1 cellular context compared by ENCODE assay signal in the genomic region with DNA sequence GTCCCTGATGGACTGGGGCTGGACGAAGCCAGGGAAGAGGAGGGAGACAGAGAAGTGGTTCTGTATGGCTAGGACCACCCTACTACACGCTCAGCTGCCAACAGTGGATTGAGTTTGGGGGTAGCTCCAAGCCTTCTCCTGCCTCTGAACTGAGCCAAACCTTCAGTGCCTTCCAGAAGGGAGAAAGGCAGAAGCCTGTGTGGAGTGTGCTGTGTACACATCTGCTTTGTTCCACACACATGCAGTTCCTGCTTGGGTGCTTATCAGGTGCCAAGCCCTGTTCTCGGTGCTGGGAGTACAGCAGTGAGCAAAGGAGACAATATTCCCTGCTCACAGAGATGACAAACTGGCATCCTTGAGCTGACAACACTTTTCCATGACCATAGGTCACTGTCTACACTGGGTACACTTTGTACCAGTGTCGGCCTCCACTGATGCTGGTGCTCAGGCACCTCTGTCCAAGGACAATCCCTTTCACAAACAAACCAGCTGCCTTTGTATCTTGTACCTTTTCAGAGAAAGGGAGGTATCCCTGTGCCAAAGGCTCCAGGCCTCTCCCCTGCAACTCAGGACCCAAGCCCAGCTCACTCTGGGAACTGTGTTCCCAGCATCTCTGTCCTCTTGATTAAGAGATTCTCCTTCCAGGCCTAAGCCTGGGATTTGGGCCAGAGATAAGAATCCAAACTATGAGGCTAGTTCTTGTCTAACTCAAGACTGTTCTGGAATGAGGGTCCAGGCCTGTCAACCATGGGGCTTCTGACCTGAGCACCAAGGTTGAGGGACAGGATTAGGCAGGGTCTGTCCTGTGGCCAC.
A peak's percentile ranks its signal among the peaks of the same experiment; 100 is the strongest.
TF ChIP-seq lines count a peak whose summit lies in the region.

No MANE protein-coding gene starts in this region.

TF ChIP-seq in HepG2, 621 proteins besides CTCF, POLR2A, EP300 and RAD21 (continued from another document and continues in another):
- TF ChIP-seq TFDP2 (CRISPR knock-in tag; IDR thresholded peaks at IDR 0.05) (no peak; the same call in 1 of the 2 replicates), JARID2 (CRISPR knock-in tag; IDR thresholded peaks at IDR 0.05; ENCODE audit: insufficient replicate concordance) (peak; percentile 78), STAT6 (CRISPR knock-in tag; IDR thresholded peaks at IDR 0.05; ENCODE audit: borderline replicate concordance) (peak; percentile 97), ZNF318 (CRISPR knock-in tag; IDR thresholded peaks at IDR 0.05) (no peak; the same call in 1 of the 2 replicates), GPBP1L1 (CRISPR knock-in tag; IDR thresholded peaks at IDR 0.05) (no peak), ZC3H13 (CRISPR knock-in tag; IDR thresholded peaks at IDR 0.05) (peak; percentile 95), SNAPC2 (CRISPR knock-in tag; IDR thresholded peaks at IDR 0.05) (peak; percentile 94; the same call in 1 of the 2 replicates), JUND (CRISPR knock-in tag; IDR thresholded peaks at IDR 0.05) (peak; percentile 86), SMAD3 (CRISPR knock-in tag; IDR thresholded peaks at IDR 0.05) (peak; percentile 97), MAFG (CRISPR knock-in tag; IDR thresholded peaks at IDR 0.05) (no peak), ZNF367 (CRISPR knock-in tag; IDR thresholded peaks at IDR 0.05; ENCODE audit: borderline replicate concordance) (no peak), ONECUT2 (CRISPR knock-in tag; IDR thresholded peaks at IDR 0.05) (peak; percentile 63), ELF1 (CRISPR knock-in tag; IDR thresholded peaks at IDR 0.05) (peak; percentile 66), HOXA5 (CRISPR knock-in tag; IDR thresholded peaks at IDR 0.05) (peak; percentile 86; the same call in 1 of the 2 replicates), ZFP41 (CRISPR knock-in tag; IDR thresholded peaks at IDR 0.05; ENCODE audit: borderline replicate concordance) (no peak), CREM (IDR thresholded peaks at IDR 0.05) (peak; percentile 89), CREM (CRISPR knock-in tag; IDR thresholded peaks at IDR 0.05) (no peak), LCORL (IDR thresholded peaks at IDR 0.05) (no peak), LCORL (CRISPR knock-in tag; IDR thresholded peaks at IDR 0.05) (peak; percentile 93; the same call in 1 of the 2 replicates), MATR3 (CRISPR knock-in tag; IDR thresholded peaks at IDR 0.05) (no peak), ESRRA (CRISPR knock-in tag; IDR thresholded peaks at IDR 0.05; ENCODE audit: low read depth) (peak; percentile 94), NRL (CRISPR knock-in tag; IDR thresholded peaks at IDR 0.05; ENCODE audit: borderline replicate concordance) (peak; percentile 67; the same call in 1 of the 2 replicates), PHB2 (IDR thresholded peaks at IDR 0.05; ENCODE audit: partially characterized antibody) (no peak), SIX1 (CRISPR knock-in tag; IDR thresholded peaks at IDR 0.05; ENCODE audit: borderline replicate concordance) (peak; percentile 80; the same call in 1 of the 2 replicates), ZNF557 (CRISPR knock-in tag; IDR thresholded peaks at IDR 0.05) (no peak), MYC (CRISPR knock-in tag; IDR thresholded peaks at IDR 0.05; ENCODE audit: borderline replicate concordance) (peak; percentile 58; the same call in 1 of the 2 replicates)
- TF ChIP-seq, protein P1, sequence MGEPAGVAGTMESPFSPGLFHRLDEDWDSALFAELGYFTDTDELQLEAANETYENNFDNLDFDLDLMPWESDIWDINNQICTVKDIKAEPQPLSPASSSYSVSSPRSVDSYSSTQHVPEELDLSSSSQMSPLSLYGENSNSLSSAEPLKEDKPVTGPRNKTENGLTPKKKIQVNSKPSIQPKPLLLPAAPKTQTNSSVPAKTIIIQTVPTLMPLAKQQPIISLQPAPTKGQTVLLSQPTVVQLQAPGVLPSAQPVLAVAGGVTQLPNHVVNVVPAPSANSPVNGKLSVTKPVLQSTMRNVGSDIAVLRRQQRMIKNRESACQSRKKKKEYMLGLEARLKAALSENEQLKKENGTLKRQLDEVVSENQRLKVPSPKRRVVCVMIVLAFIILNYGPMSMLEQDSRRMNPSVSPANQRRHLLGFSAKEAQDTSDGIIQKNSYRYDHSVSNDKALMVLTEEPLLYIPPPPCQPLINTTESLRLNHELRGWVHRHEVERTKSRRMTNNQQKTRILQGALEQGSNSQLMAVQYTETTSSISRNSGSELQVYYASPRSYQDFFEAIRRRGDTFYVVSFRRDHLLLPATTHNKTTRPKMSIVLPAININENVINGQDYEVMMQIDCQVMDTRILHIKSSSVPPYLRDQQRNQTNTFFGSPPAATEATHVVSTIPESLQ (CRISPR knock-in tag; conservative IDR thresholded peaks at IDR 0.05), result 0 out of 2 replicates have a peak, but pooled peaks have one; percentile 74
- TF ChIP-seq, protein P2, sequence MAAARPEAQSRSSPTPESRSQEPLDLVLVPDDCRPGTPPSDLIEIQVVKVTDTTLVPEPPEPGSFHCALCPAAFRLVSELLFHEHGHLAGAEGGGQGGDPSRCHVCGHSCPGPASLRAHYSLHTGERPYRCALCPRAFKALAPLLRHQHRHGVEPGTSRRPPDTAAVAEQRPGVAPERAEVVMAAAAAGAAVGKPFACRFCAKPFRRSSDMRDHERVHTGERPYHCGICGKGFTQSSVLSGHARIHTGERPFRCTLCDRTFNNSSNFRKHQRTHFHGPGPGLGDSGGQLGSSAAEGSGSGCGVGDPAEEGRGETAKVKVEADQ (CRISPR knock-in tag; IDR thresholded peaks at IDR 0.05; ENCODE audit: borderline replicate concordance), result 0 out of 2 replicates have a peak, but pooled peaks have one; percentile 80
- TF ChIP-seq, protein P3, sequence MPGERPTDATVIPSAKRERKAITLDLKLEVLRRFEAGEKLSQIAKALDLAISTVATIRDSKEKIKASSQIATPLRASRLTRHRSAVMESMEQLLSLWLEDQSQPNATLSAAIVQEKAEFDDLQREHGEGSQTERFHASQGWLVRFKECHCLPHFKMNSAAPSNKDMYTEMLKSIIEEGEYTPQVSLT (CRISPR knock-in tag; IDR thresholded peaks at IDR 0.05; ENCODE audit: borderline replicate concordance, low read depth), result no peak
- TF ChIP-seq, protein P4, sequence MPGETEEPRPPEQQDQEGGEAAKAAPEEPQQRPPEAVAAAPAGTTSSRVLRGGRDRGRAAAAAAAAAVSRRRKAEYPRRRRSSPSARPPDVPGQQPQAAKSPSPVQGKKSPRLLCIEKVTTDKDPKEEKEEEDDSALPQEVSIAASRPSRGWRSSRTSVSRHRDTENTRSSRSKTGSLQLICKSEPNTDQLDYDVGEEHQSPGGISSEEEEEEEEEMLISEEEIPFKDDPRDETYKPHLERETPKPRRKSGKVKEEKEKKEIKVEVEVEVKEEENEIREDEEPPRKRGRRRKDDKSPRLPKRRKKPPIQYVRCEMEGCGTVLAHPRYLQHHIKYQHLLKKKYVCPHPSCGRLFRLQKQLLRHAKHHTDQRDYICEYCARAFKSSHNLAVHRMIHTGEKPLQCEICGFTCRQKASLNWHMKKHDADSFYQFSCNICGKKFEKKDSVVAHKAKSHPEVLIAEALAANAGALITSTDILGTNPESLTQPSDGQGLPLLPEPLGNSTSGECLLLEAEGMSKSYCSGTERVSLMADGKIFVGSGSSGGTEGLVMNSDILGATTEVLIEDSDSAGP (CRISPR knock-in tag; IDR thresholded peaks at IDR 0.05; ENCODE audit: borderline replicate concordance), result peak; percentile 94
- TF ChIP-seq, protein P5, sequence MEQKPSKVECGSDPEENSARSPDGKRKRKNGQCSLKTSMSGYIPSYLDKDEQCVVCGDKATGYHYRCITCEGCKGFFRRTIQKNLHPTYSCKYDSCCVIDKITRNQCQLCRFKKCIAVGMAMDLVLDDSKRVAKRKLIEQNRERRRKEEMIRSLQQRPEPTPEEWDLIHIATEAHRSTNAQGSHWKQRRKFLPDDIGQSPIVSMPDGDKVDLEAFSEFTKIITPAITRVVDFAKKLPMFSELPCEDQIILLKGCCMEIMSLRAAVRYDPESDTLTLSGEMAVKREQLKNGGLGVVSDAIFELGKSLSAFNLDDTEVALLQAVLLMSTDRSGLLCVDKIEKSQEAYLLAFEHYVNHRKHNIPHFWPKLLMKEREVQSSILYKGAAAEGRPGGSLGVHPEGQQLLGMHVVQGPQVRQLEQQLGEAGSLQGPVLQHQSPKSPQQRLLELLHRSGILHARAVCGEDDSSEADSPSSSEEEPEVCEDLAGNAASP (CRISPR knock-in tag; IDR thresholded peaks at IDR 0.05; ENCODE audit: borderline replicate concordance), result peak; percentile 95
